Comparison of ENCODE assay signal across 23 cellular contexts in the genomic region with DNA sequence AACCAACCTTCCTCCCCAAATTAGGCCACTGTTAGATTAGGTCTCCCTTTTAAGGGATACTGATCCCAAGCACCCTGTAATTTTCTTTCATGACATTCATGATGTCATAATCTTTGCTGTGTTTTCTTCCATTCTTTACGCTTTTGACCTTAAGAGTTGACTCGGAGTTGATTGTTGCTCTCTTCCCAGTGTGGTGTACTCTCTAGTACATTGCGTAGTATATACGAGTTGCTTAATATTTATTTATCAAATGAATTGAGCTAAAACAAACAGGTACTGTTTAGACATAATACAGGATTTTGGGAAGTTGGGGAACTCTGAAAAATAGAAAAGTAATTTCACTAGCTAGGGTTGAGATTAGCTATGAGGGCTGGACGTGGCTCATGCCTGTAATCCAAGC. TPM values are rescaled to one million over a fixed set of nuclear protein-coding genes. Genes with fewer than 3 reads are reported as not detected.
DNase-seq lines count a peak whose midpoint lies in the region; ATAC-seq, FAIRE-seq and TF ChIP-seq lines count a peak whose summit lies in the region.
"Had no signal": no experiment of that assay in that cellular context is flagged by ENCODE, and none has a peak within 500 bp of the region (broad histone marks: within the 10 kb centered on the region; RNA-seq: fewer than 3 reads in every experiment).

No MANE protein-coding gene starts in this region.

- TF ChIP-seq EP300 in GM12878 (IDR thresholded peaks at IDR 0.05; ENCODE audit: borderline replicate concordance in 1 of 2, control insufficient read depth in 1 of 2, low read depth in 2 of 2, low read length in 2 of 2) (no peak), HepG2 (IDR thresholded peaks at IDR 0.05; ENCODE audit: low read depth in 2 of 2, low read length in 2 of 2) (no peak), HepG2 (CRISPR knock-in tag; IDR thresholded peaks at IDR 0.05; ENCODE audit: borderline replicate concordance) (no peak)

- H3K79me2 ChIP-seq in GM12878 (ENCODE audit: control insufficient read depth, insufficient read depth, low read length) = no peaks in the 10 kb centered on the region
- H3K79me2 ChIP-seq in HepG2 (ENCODE audit: insufficient read depth, low read length) = no peaks in the 10 kb centered on the region
- H3K79me2 ChIP-seq in PC-9 (ENCODE audit: low read depth) = no peaks in the 10 kb centered on the region

- in situ Hi-C loops in GM12878 (cut with MboI) = loop anchor here (5.0 to 10.0 kb wide), 2 partner anchors 105 to 443 kb away; a partner anchor contains a TSS
- in situ Hi-C loops in HepG2 (cut with HindIII; ENCODE audit: extremely low pct_ligation_motif_present, low pct_unique_long_range_greater_than_20kb) = no loop called here

- RAD21 ChIA-PET in GM12878 (lab: Charles Lee; ENCODE audit: unreplicated experiment) = interaction anchor here (0.7 to 7.8 kb wide), 5 partner anchors 78 to 140 kb away, joined by 4 to 81 read pairs (median 4); no protein-coding TSS in a partner anchor

- H2AFZ ChIP-seq in GM12878 (ENCODE audit: control insufficient read depth, low read depth, low read length) = no peak overlapping the region
- no peak overlapping the region for H2AFZ ChIP-seq in HepG2 (ENCODE audit: low read length)
- H2AFZ ChIP-seq in PC-9 = no peak overlapping the region

- no peak for TF ChIP-seq POLR2A in GM12878 (IDR thresholded peaks at IDR 0.05; ENCODE audit: low read depth, low read length)
- TF ChIP-seq POLR2A in HepG2 (IDR thresholded peaks at IDR 0.05; ENCODE audit: insufficient read depth in 1 of 2, low read depth in 2 of 2, low read length in 2 of 2) = no peak
- no peak for TF ChIP-seq POLR2A in right lobe of liver (IDR thresholded peaks at IDR 0.05)

- no TSS peak for BruUV-seq in GM12878 (replicated peaks; lab: Mats Ljungman, UMichigan)
- no TSS peak for BruUV-seq in HepG2 (replicated peaks; lab: Mats Ljungman, UMichigan)
- BruUV-seq in PC-9 (replicated peaks; lab: Mats Ljungman, UMichigan) = no TSS peak

- peaks cover 11% of the 10 kb centered on the region for H3K4me1 ChIP-seq in GM12878 (ENCODE audit: control insufficient read depth, insufficient read depth, low read length)
- H3K4me1 ChIP-seq in HepG2 (ENCODE audit: insufficient read depth, low read length) = peaks cover 9% of the 10 kb centered on the region
- peaks cover 0 to 21% (median under 1%) of the 10 kb centered on the region in 4 donors for H3K4me1 ChIP-seq in right lobe of liver
- no peaks in the 10 kb centered on the region for H3K4me1 ChIP-seq in PC-9 (replicated peaks; ENCODE audit: insufficient read depth)
- H3K4me1 ChIP-seq: BE2C had no signal

- CTCF ChIA-PET in GM12878 (lab: Yijun Ruan, JAX) = interaction anchor here (0.5 to 5.7 kb wide), 9 partner anchors 8 to 152 kb away, joined by 3 to 83 read pairs (median 4); a partner anchor contains a TSS
- CTCF ChIA-PET in HepG2 (lab: Yijun Ruan, JAX; ENCODE audit: low intra/inter-chr PET ratio, low total read pairs) = no interaction called here
- CTCF ChIA-PET in PC-9 (lab: Charles Lee) = no interaction called here

- H3K27me3 ChIP-seq in GM12878 (replicated peaks in 1 of 2; ENCODE audit: control insufficient read depth in 2 of 2, insufficient read depth in 2 of 2, low read length in 1 of 2) = no peaks in the 10 kb centered on the region
- H3K27me3 ChIP-seq in HepG2 (ENCODE audit: control insufficient read depth in 1 of 2, insufficient read depth in 2 of 2, low read length in 2 of 2) = no peaks in the 10 kb centered on the region
- no peaks in the 10 kb centered on the region for H3K27me3 ChIP-seq in right lobe of liver
- H3K27me3 ChIP-seq in PC-9 (ENCODE audit: insufficient read depth, low read depth) = no peaks in the 10 kb centered on the region
- H3K27me3 ChIP-seq: BE2C, BLaER1 had no signal

- TF ChIP-seq RAD21 in GM12878 (IDR thresholded peaks at IDR 0.05; ENCODE audit: insufficient read depth, low read depth, low read length) = no peak
- TF ChIP-seq RAD21 in HepG2 (CRISPR knock-in tag; IDR thresholded peaks at IDR 0.05) = no peak

- H3K9ac ChIP-seq in GM12878 (ENCODE audit: control insufficient read depth, insufficient read depth, low read length) (no peak overlapping the region), HepG2 (ENCODE audit: insufficient read depth, low read depth, low read length) (no peak overlapping the region)
- H3K9ac ChIP-seq: BLaER1 had no signal

- SMC1A ChIA-PET in GM12878 (lab: Charles Lee; ENCODE audit: uncharacterized antibody, unreplicated experiment) = interaction anchor here (1.1 to 14.6 kb wide), 16 partner anchors 9 to 156 kb away, joined by 3 to 251 read pairs (median 6); a partner anchor contains a TSS

- POLR2A ChIA-PET in GM12878 (lab: Charles Lee) = interaction anchor here (0.6 to 2.5 kb wide), 6 partner anchors 8 to 123 kb away, joined by 3 to 15 read pairs (median 6); a partner anchor contains a TSS
- POLR2A ChIA-PET in HepG2 (lab: Yijun Ruan, JAX) = interaction anchor here (0.6 kb wide), 1 partner anchor 33 kb away, joined by 3 read pairs; no protein-coding TSS in a partner anchor
- POLR2A ChIA-PET in PC-9 (lab: Charles Lee; ENCODE audit: unreplicated experiment) = no interaction called here

- no peaks in the 10 kb centered on the region for H3K9me2 ChIP-seq in PC-9 (ENCODE audit: insufficient read depth)

- TF ChIP-seq CTCF in GM12878 (IDR thresholded peaks at IDR 0.05 in 2 of 3, conservative IDR thresholded peaks at IDR 0.05 in 1 of 3; ENCODE audit: control insufficient read depth in 2 of 3, extremely low read depth in 1 of 3, insufficient read depth in 1 of 3, low read depth in 3 of 3, low read length in 3 of 3) = no peak
- no peak for TF ChIP-seq CTCF in HepG2 (CRISPR knock-in tag; IDR thresholded peaks at IDR 0.05)
- no peak for TF ChIP-seq CTCF in right lobe of liver (IDR thresholded peaks at IDR 0.05)
- no peak for TF ChIP-seq CTCF in PC-9 (conservative IDR thresholded peaks at IDR 0.05)

- H3K36me3 ChIP-seq in GM12878 (ENCODE audit: control insufficient read depth in 2 of 2, insufficient read depth in 2 of 2, low read length in 1 of 2) = no peaks in the 10 kb centered on the region
- H3K36me3 ChIP-seq in HepG2 (replicated peaks in 1 of 2; ENCODE audit: control insufficient read depth in 1 of 2, insufficient read depth in 2 of 2, low read length in 2 of 2) = no peaks in the 10 kb centered on the region
- no peaks in the 10 kb centered on the region for H3K36me3 ChIP-seq in right lobe of liver
- H3K36me3 ChIP-seq in PC-9 (ENCODE audit: low read depth) = no peaks in the 10 kb centered on the region
- H3K36me3 ChIP-seq: BE2C, BLaER1 had no signal

- H3K9me3 ChIP-seq in GM12878 (replicated peaks; ENCODE audit: control insufficient read depth, insufficient read depth, low read length) (0 out of 3 replicates have a peak, but pooled peaks cover 1% of the 10 kb centered on the region), HepG2 (ENCODE audit: low read length) (no peaks in the 10 kb centered on the region), right lobe of liver (no peaks in the 10 kb centered on the region), PC-9 (ENCODE audit: insufficient read depth, low read depth) (no peaks in the 10 kb centered on the region)
- H3K9me3 ChIP-seq: BE2C had no signal

- no peak overlapping the region for H3K4me3 ChIP-seq in GM12878
- no peak overlapping the region for H3K4me3 ChIP-seq in HepG2 (replicated peaks in 1 of 3; ENCODE audit: insufficient read depth in 1 of 3, low read depth in 2 of 3, low read length in 3 of 3)
- no peak overlapping the region for H3K4me3 ChIP-seq in right lobe of liver
- no peak overlapping the region for H3K4me3 ChIP-seq in PC-9
- H3K4me3 ChIP-seq: BLaER1 had no signal

- no peak overlapping the region for H3K4me2 ChIP-seq in GM12878 (ENCODE audit: control insufficient read depth, insufficient read depth)
- H3K4me2 ChIP-seq in HepG2 (ENCODE audit: low read depth, low read length) = no peak overlapping the region
- H3K4me2 ChIP-seq in PC-9 = no peak overlapping the region
- H3K4me2 ChIP-seq: BLaER1 had no signal

- H3F3A ChIP-seq in PC-9 (ENCODE audit: insufficient read depth, low read depth) = no peaks in the 10 kb centered on the region

- ATAC-seq in GM12878 (no peak), HepG2 (no peak), right lobe of liver (peak; percentile 72 to 80 (median 74)), SK-N-SH treated with all-trans-retinoic acid at 6 μM for 48 hours (no peak)

- FAIRE-seq in GM12878 (lab: Jason Lieb, UNC) (no peak), HepG2 (lab: Jason Lieb, UNC) (no peak)
- FAIRE-seq: A204.1, GM12891 had no signal

- WGBS in GM12878 (ENCODE audit: insufficient coverage, insufficient replicate concordance, low lambda C conversion rate, missing lambda C conversion rate) = 84% methylated on average over 5 of the region's 5 CpGs
- 90% methylated on average over 5 of the region's 5 CpGs for WGBS in HepG2 (ENCODE audit: low lambda C conversion rate)
- 27% methylated on average over 5 of the region's 5 CpGs for WGBS in right lobe of liver (ENCODE audit: insufficient coverage, low coverage, low lambda C conversion rate, missing lambda C conversion rate)

- DNase-seq in GM12878 (ENCODE audit: low read depth, low spot score) = no peak
- DNase-seq in HepG2 (ENCODE audit: low spot score) = peak; percentile 4
- no peak for DNase-seq in right lobe of liver
- DNase-seq in PC-9 = no peak
- DNase-seq: ACHN; BE2C; C1 segment of cervical spinal cord; CD4-positive, alpha-beta memory T cell; CD4-positive, CD25-positive, alpha-beta regulatory T cell; CD8-positive, alpha-beta memory T cell; COR-L47; DMS 273 treated with DMSO at 0.1 percent for 48 hours; DMS153; DMS53; DMS79; DND-41; EL; GDM1 had no signal

- intact Hi-C loops in GM12878 (cut with micrococcal nuclease; ENCODE audit: unreplicated experiment) (loop anchor here (5.0 to 10.0 kb wide), 2 partner anchors 228 to 585 kb away; a partner anchor contains a TSS), HepG2 (cut with micrococcal nuclease; ENCODE audit: unreplicated experiment) (no loop called here), right lobe of liver (cut with DNase I) (no loop called here), PC-9 (cut with micrococcal nuclease; ENCODE audit: unreplicated experiment) (no loop called here)

- H4K20me1 ChIP-seq in GM12878 (ENCODE audit: control insufficient read depth, insufficient read depth) (no peaks in the 10 kb centered on the region), HepG2 (ENCODE audit: insufficient read depth, low read length) (no peaks in the 10 kb centered on the region), PC-9 (ENCODE audit: insufficient read depth) (no peaks in the 10 kb centered on the region)
- H4K20me1 ChIP-seq: BLaER1 had no signal

- no peak overlapping the region for H3K27ac ChIP-seq in GM12878 (ENCODE audit: control insufficient read depth, insufficient read depth)
- no peak overlapping the region for H3K27ac ChIP-seq in HepG2 (ENCODE audit: extremely low read length, insufficient read depth, low read length)
- H3K27ac ChIP-seq in right lobe of liver = peak overlapping the region in 1 of 3 donors; percentile 25
- H3K27ac ChIP-seq in PC-9 = no peak overlapping the region
- H3K27ac ChIP-seq: 22Rv1, BLaER1 had no signal

RNA-seq across cellular contexts. Expression of a gene that starts 49.8 kb away (rescaled TPM):
- total RNA-seq in GM12878 (2013; cell fraction: nucleolus; rRNA removed) = 23.8 and 24.7 TPM in 2 replicates
- total RNA-seq in GM12878 (2014; rRNA removed) = 17.8 and 30.1 TPM in 2 replicates
- total RNA-seq in GM12878 (2014; rRNA removed; fragmentation: Illumina TruSeq; extraction: Trizol) = 33.1 and 34.3 TPM in 2 replicates
- 59.2 and 59.3 TPM in 2 replicates for total RNA-seq in GM12878 (2021)
- 3.5 TPM for polyA plus RNA-seq in GM12878 (2011; ENCODE audit: low read depth)
- polyA plus RNA-seq in GM12878 (2011; rRNA removed) = 51.7 and 88.3 TPM in 2 replicates
- polyA plus RNA-seq in GM12878 (2011; cell fraction: cytosol; rRNA removed) = 8.2 and 9.3 TPM in 2 replicates
- polyA plus RNA-seq in GM12878 (2011; cell fraction: nucleus; rRNA removed) = 7.5 and 7.8 TPM in 2 replicates
- polyA plus RNA-seq in GM12878 (2012) = 19.7 and 22.8 TPM in 2 replicates
- polyA plus RNA-seq in GM12878 (2014; fragmentation: Illumina TruSeq; extraction: Trizol) = 34.5 and 35.8 TPM in 2 replicates
- polyA plus RNA-seq in GM12878 (2014; fragmentation: Nextera tagmentation; extraction: Ambion mirVana) = 10 to 100 TPM; 59.0 to 78.0 TPM
- 24.9 and 32.4 TPM in 2 replicates for polyA plus RNA-seq in GM12878 (2014; rRNA removed)
- 10 to 100 TPM; 73.9 to 77.9 TPM for polyA plus RNA-seq in GM12878 (2016; fragmentation: Nextera tagmentation; extraction: Ambion mirVana)
- polyA minus RNA-seq in GM12878 (2011; rRNA and poly(A)+ RNA removed) = 4.1 and 7.0 TPM in 2 replicates
- polyA minus RNA-seq in GM12878 (2011; cell fraction: cytosol; rRNA and poly(A)+ RNA removed) = 2.9 and 4.1 TPM in 2 replicates
- polyA minus RNA-seq in GM12878 (2011; cell fraction: nucleus; rRNA and poly(A)+ RNA removed) = 6.4 and 14.5 TPM in 2 replicates
- total RNA-seq in HepG2 (2016; rRNA removed; fragmentation: Illumina TruSeq; extraction: Trizol) = 27.2 and 31.1 TPM in 2 replicates
- total RNA-seq in HepG2 (2016; cell fraction: cytosol; rRNA removed; fragmentation: Illumina TruSeq; extraction: Trizol; ENCODE audit: low read depth) = 36.5 and 46.9 TPM in 2 replicates
- total RNA-seq in HepG2 (2016; cell fraction: insoluble cytoplasmic fraction; rRNA removed; fragmentation: Illumina TruSeq; extraction: Trizol) = 28.9 and 29.7 TPM in 2 replicates
- total RNA-seq in HepG2 (2016; cell fraction: membrane; rRNA removed; fragmentation: Illumina TruSeq; extraction: Trizol) = 54.7 and 55.9 TPM in 2 replicates
- 10.0 and 11.5 TPM in 2 replicates for total RNA-seq in HepG2 (2016; cell fraction: nucleus; rRNA removed; fragmentation: Illumina TruSeq; extraction: Trizol)
- polyA plus RNA-seq in HepG2 (2011; rRNA removed) = 5.8 and 6.3 TPM in 2 replicates
- polyA plus RNA-seq in HepG2 (2011; cell fraction: cytosol; rRNA removed) = 1.2 and 1.7 TPM in 2 replicates
- polyA plus RNA-seq in HepG2 (2011; cell fraction: nucleus; rRNA removed) = 0.96 and 1.8 TPM in 2 replicates
- 11.8 and 13.4 TPM in 2 replicates for polyA plus RNA-seq in HepG2 (2012)
- 88.9 and 123 TPM in 2 replicates for polyA plus RNA-seq in HepG2 (2016; cell fraction: cytosol; fragmentation: Illumina TruSeq; extraction: Trizol; ENCODE audit: low read depth)
- polyA plus RNA-seq in HepG2 (2016; cell fraction: insoluble cytoplasmic fraction; fragmentation: Illumina TruSeq; extraction: Trizol; ENCODE audit: low read depth) = 37.2 and 40.5 TPM in 2 replicates
- polyA plus RNA-seq in HepG2 (2016; cell fraction: membrane; fragmentation: Illumina TruSeq; extraction: Trizol; ENCODE audit: low read depth) = 71.3 and 75.6 TPM in 2 replicates
- polyA plus RNA-seq in HepG2 (2016; cell fraction: nucleus; fragmentation: Illumina TruSeq; extraction: Trizol; ENCODE audit: insufficient read depth, low read depth) = 22.8 and 28.1 TPM in 2 replicates
- 0.98 and 1.5 TPM in 2 replicates for polyA minus RNA-seq in HepG2 (2011; rRNA and poly(A)+ RNA removed; ENCODE audit: low replicate concordance)
- polyA minus RNA-seq in HepG2 (2011; cell fraction: cytosol; rRNA and poly(A)+ RNA removed) = 0.62 and 0.89 TPM in 2 replicates
- polyA minus RNA-seq in HepG2 (2011; cell fraction: nucleus; rRNA and poly(A)+ RNA removed) = 9.3 and 12.2 TPM in 2 replicates
- 10 to 100 TPM in 1 of 6 experiments, 1 to 10 TPM in 5; 3.5 to 12.0 (median 5.8) TPM for total RNA-seq in right lobe of liver
- 21.8 and 34.2 TPM in 2 replicates for total RNA-seq in PC-9 (2021)

Comparison
In these comparisons a context has a peak if more than half of its experiments do, and no peak if none do; other contexts are left out.
1. ATAC-seq: peak in right lobe of liver (4 of 4); none in GM12878 (single experiment), HepG2 (single experiment) and SK-N-SH treated with all-trans-retinoic acid at 6 μM for 48 hours (single experiment).